Comparison of ENCODE assay signal across 1 cellular context in genomic region chr22:50525104-50525958, GRCh38.
TF ChIP-seq lines count a peak whose summit lies in the region.

Gene SCO2, minus strand, starts transcription at chr22:50525598. Its CDS starts 1,187 bp downstream, at chr22:50524411.

TF ChIP-seq in HEK293, 187 proteins besides CTCF, POLR2A, EP300 and RAD21 (continued from another document and continues in another):
- TF ChIP-seq KLF17 (tag by site-specific recombination; IDR thresholded peaks at IDR 0.05) (peak; percentile 61; the same call in 1 of the 2 replicates), ZNF521 (tag by site-specific recombination; IDR thresholded peaks at IDR 0.05) (no peak), ZNF48 (tag by site-specific recombination; IDR thresholded peaks at IDR 0.05) (no peak), ZNF776 (tag by site-specific recombination; IDR thresholded peaks at IDR 0.05; ENCODE audit: borderline replicate concordance) (no peak), ZNF266 (tag by site-specific recombination; IDR thresholded peaks at IDR 0.05; ENCODE audit: low read depth) (no peak), RBAK (tag by site-specific recombination; IDR thresholded peaks at IDR 0.05) (no peak), ZNF211 (tag by site-specific recombination; IDR thresholded peaks at IDR 0.05; ENCODE audit: low read depth) (no peak), ZNF169 (tag by site-specific recombination; IDR thresholded peaks at IDR 0.05) (no peak), ZNF416 (tag by site-specific recombination; IDR thresholded peaks at IDR 0.05) (no peak), GLI4 (tag by site-specific recombination; IDR thresholded peaks at IDR 0.05) (no peak), ZNF175 (tag by site-specific recombination; IDR thresholded peaks at IDR 0.05) (no peak), MEIS1 (CRISPR knock-in tag; IDR thresholded peaks at IDR 0.05; ENCODE audit: borderline replicate concordance) (no peak), KLF16 (tag by site-specific recombination; IDR thresholded peaks at IDR 0.05) (peak; percentile 36; the same call in 1 of the 2 replicates), SALL2 (tag by site-specific recombination; IDR thresholded peaks at IDR 0.05; ENCODE audit: borderline replicate concordance) (no peak), BCL11B (tag by site-specific recombination; IDR thresholded peaks at IDR 0.05; ENCODE audit: low read depth) (peak; percentile 88), ZNF768 (tag by site-specific recombination; IDR thresholded peaks at IDR 0.05) (0 out of 2 replicates have a peak, but pooled peaks have one; percentile 17), ZNF785 (tag by site-specific recombination; IDR thresholded peaks at IDR 0.05) (no peak), SP3 (tag by site-specific recombination; IDR thresholded peaks at IDR 0.05) (no peak; the same call in none of the 2 replicates), ZNF324 (tag by site-specific recombination; IDR thresholded peaks at IDR 0.05) (peak; percentile 44; the same call in 1 of the 2 replicates), GFI1B (tag by site-specific recombination; IDR thresholded peaks at IDR 0.05) (no peak), HOXA7 (CRISPR knock-in tag; IDR thresholded peaks at IDR 0.05; ENCODE audit: borderline replicate concordance) (no peak), OVOL3 (tag by site-specific recombination; IDR thresholded peaks at IDR 0.05) (peak; percentile 47; the same call in 1 of the 2 replicates), PBX3 (CRISPR knock-in tag; IDR thresholded peaks at IDR 0.05) (peak; percentile 84; the same call in 1 of the 2 replicates), ZNF121 (tag by site-specific recombination; IDR thresholded peaks at IDR 0.05) (no peak), ZNF549 (tag by site-specific recombination; IDR thresholded peaks at IDR 0.05) (no peak), PATZ1 (tag by site-specific recombination; IDR thresholded peaks at IDR 0.05) (peak; percentile 82), ZNF548 (tag by site-specific recombination; IDR thresholded peaks at IDR 0.05) (no peak), ZNF2 (tag by site-specific recombination; IDR thresholded peaks at IDR 0.05) (peak; percentile 85; the same call in 1 of the 2 replicates), ZNF184 (tag by site-specific recombination; IDR thresholded peaks at IDR 0.05) (no peak), ZNF214 (tag by site-specific recombination; IDR thresholded peaks at IDR 0.05; ENCODE audit: borderline replicate concordance) (no peak), ZNF677 (tag by site-specific recombination; IDR thresholded peaks at IDR 0.05) (peak; percentile 15; the same call in 1 of the 2 replicates), ZNF580 (tag by site-specific recombination; IDR thresholded peaks at IDR 0.05) (no peak), ZBTB17 (tag by site-specific recombination; IDR thresholded peaks at IDR 0.05) (peak; percentile 58), ZNF248 (tag by site-specific recombination; IDR thresholded peaks at IDR 0.05) (no peak), ZBTB7A (tag by site-specific recombination; IDR thresholded peaks at IDR 0.05; ENCODE audit: low read depth) (peak; percentile 76), ZNF747 (tag by site-specific recombination; IDR thresholded peaks at IDR 0.05) (no peak), KLF9 (tag by site-specific recombination; IDR thresholded peaks at IDR 0.05; ENCODE audit: low read depth) (peak; percentile 51; the same call in 1 of the 2 replicates), ZNF707 (tag by site-specific recombination; IDR thresholded peaks at IDR 0.05) (no peak), ZNF558 (tag by site-specific recombination; IDR thresholded peaks at IDR 0.05) (no peak), ZNF37A (tag by site-specific recombination; IDR thresholded peaks at IDR 0.05) (no peak), ZBTB10 (tag by site-specific recombination; IDR thresholded peaks at IDR 0.05) (peak; percentile 67; the same call in 1 of the 2 replicates), ZNF514 (tag by site-specific recombination; IDR thresholded peaks at IDR 0.05) (no peak), ZNF449 (tag by site-specific recombination; IDR thresholded peaks at IDR 0.05) (peak; percentile 35; the same call in 1 of the 2 replicates), ZSCAN5A (tag by site-specific recombination; IDR thresholded peaks at IDR 0.05) (peak; percentile 31; the same call in 1 of the 2 replicates), ZBTB11 (tag by site-specific recombination; conservative IDR thresholded peaks at IDR 0.05; ENCODE audit: low read depth) (no peak), ZNF362 (tag by site-specific recombination; IDR thresholded peaks at IDR 0.05) (no peak), ZFP69B (tag by site-specific recombination; IDR thresholded peaks at IDR 0.05) (no peak; the same call in 1 of the 2 replicates), ZSCAN18 (tag by site-specific recombination; IDR thresholded peaks at IDR 0.05) (no peak), ZNF792 (tag by site-specific recombination; IDR thresholded peaks at IDR 0.05) (no peak)
